In the genomic region with DNA sequence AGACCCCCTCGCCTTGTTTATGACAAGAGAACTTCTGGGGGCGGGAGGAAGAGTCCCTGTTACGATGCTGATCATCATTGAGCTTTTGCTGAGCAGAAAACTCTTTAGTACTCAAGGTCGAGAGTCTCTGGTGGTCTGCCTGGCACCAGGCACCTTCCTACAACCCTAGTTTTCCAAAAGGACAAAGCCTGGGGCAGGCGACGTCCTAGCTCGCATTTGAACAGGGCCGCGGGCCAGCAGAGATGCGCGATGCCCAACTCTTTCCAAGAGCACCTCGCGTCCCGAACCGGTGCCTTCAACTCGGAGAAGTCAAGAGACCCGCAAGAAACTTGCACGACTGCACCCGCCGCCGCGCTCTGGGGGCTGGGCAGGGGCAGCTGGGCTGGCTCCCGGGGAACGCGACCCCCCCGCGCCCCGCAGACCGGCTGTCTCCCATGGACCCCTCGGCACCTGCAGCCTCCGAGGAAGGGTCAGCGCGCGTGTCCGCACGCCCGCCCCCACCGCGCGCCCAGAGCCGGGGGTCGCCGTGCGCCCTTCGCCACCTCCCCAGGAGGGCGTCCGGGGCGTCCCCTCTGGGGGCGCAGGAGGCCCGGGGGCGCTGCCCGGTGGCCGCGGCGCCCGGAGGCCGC, we compare ENCODE assay signal across 8 cellular contexts. TPM values are rescaled to one million over a fixed set of nuclear protein-coding genes. Genes with fewer than 3 reads are reported as not detected.
DNase-seq lines count a peak whose midpoint lies in the region; ATAC-seq and TF ChIP-seq lines count a peak whose summit lies in the region.

No MANE protein-coding gene starts in this region.

- peak overlapping the region; percentile 74 for H3K27ac ChIP-seq in Panc1 (ENCODE audit: low read length)
- H3K27ac ChIP-seq in lung (ENCODE audit: low read depth in 1 of 2, low read length in 1 of 2): peak overlapping the region; percentile 45 to 76
- H3K27ac ChIP-seq in tibial nerve: peak overlapping the region in 2 of 4 donors; percentile 21 to 50

- no peak for TF ChIP-seq EP300 in tibial nerve (IDR thresholded peaks at IDR 0.05)

- H3K36me3 ChIP-seq in Panc1 (ENCODE audit: control insufficient read depth, insufficient read depth, low read length): no peaks in the 10 kb centered on the region; the same call in 1 of the 2 replicates
- H3K36me3 ChIP-seq in lung (ENCODE audit: control insufficient read depth in 2 of 2, insufficient read depth in 2 of 2, low read length in 2 of 2): no peaks in the 10 kb centered on the region
- no peaks in the 10 kb centered on the region for H3K36me3 ChIP-seq in tibial nerve

- peak overlapping the region; percentile 77 for H3K27ac Mint-ChIP-seq in activated CD4-positive, alpha-beta T cell treated with anti-CD3 and anti-CD28 coated beads for 36 hours
- peak overlapping the region; percentile 92 for H3K27ac Mint-ChIP-seq in dendritic cell treated with granulocyte-macrophage colony-stimulating factor and Interleukin-4, amounts not matched to agents 40 ng/mL and 50 ng/mL, for 4 days

- POLR2A ChIA-PET in activated CD4-positive, alpha-beta T cell treated with anti-CD3 and anti-CD28 coated beads for 36 hours (lab: Charles Lee): interaction anchor here (0.6 kb wide), 1 partner anchor 992 kb away, joined by 3 read pairs; no protein-coding TSS in a partner anchor
- POLR2A ChIA-PET in Panc1 (lab: Charles Lee): no interaction called here

- no peak for TF ChIP-seq POLR2A in tibial nerve (IDR thresholded peaks at IDR 0.05)

- H3K36me3 Mint-ChIP-seq in activated CD4-positive, alpha-beta T cell treated with anti-CD3 and anti-CD28 coated beads for 36 hours (ENCODE audit: low read depth): no peaks in the 10 kb centered on the region
- H3K36me3 Mint-ChIP-seq in dendritic cell treated with granulocyte-macrophage colony-stimulating factor and Interleukin-4, amounts not matched to agents 40 ng/mL and 50 ng/mL, for 4 days (ENCODE audit: low read depth): peaks cover 26% of the 10 kb centered on the region

- H3K9me3 Mint-ChIP-seq in activated CD4-positive, alpha-beta T cell treated with anti-CD3 and anti-CD28 coated beads for 36 hours (ENCODE audit: low read depth): no peaks in the 10 kb centered on the region
- H3K9me3 Mint-ChIP-seq in dendritic cell treated with granulocyte-macrophage colony-stimulating factor and Interleukin-4, amounts not matched to agents 40 ng/mL and 50 ng/mL, for 4 days: peaks cover 17% of the 10 kb centered on the region

- CTCF ChIA-PET in activated CD4-positive, alpha-beta T cell treated with anti-CD3 and anti-CD28 coated beads for 36 hours (lab: Charles Lee): interaction anchor here (0.6 to 0.9 kb wide), 2 partner anchors 9 to 140 kb away, joined by 3 to 4 read pairs; no protein-coding TSS in a partner anchor
- CTCF ChIA-PET in Panc1 (lab: Charles Lee): no interaction called here

- DNase-seq in activated CD4-positive, alpha-beta T cell treated with anti-CD3 and anti-CD28 coated beads for 36 hours: peak; percentile 34
- no peak for DNase-seq in activated CD4-positive, alpha-beta T cell treated with anti-CD3 and anti-CD28 coated beads for 4 hours
- DNase-seq in Panc1 (ENCODE audit: low read depth, low spot score) (no peak), lung (ENCODE audit: low spot score) (no peak), tibial nerve (ENCODE audit: low spot score in 2 of 2) (no peak)
- no peak for DNase-seq in stimulated activated naive CD4-positive, alpha-beta T cell treated with Interleukin-2 at 50 U/mL for 16 hours (lab: John Stamatoyannopoulos, UW)

- no peak for ATAC-seq in activated CD4-positive, alpha-beta T cell treated with anti-CD3 and anti-CD28 coated beads for 36 hours
- ATAC-seq in Panc1 (peak; percentile 47), lung (ENCODE audit: insufficient read depth, low FRiP score) (no peak), GM21390 (IDR thresholded peaks at IDR 0.05; ENCODE audit: unreplicated experiment) (no peak)

- 2% methylated on average over 44 to 57 of the region's 57 CpGs for WGBS in lung, 2 donors
- WGBS in tibial nerve, 2 donors: 1 to 3% methylated on average over 14 to 24 of the region's 57 CpGs

- peaks cover 13% of the 10 kb centered on the region for H3K27me3 Mint-ChIP-seq in activated CD4-positive, alpha-beta T cell treated with anti-CD3 and anti-CD28 coated beads for 36 hours
- peaks cover 36% of the 10 kb centered on the region for H3K27me3 Mint-ChIP-seq in dendritic cell treated with granulocyte-macrophage colony-stimulating factor and Interleukin-4, amounts not matched to agents 40 ng/mL and 50 ng/mL, for 4 days

- intact Hi-C loops in activated CD4-positive, alpha-beta T cell treated with anti-CD3 and anti-CD28 coated beads for 36 hours (cut with DNase I, micrococcal nuclease): no loop called here
- intact Hi-C loops in Panc1 (cut with micrococcal nuclease; ENCODE audit: unreplicated experiment): no loop called here
- intact Hi-C loops in dendritic cell treated with granulocyte-macrophage colony-stimulating factor and Interleukin-4, amounts not matched to agents 40 ng/mL and 50 ng/mL, for 4 days (cut with micrococcal nuclease): loop anchor here (5.0 kb wide), 1 partner anchor 104 kb away; a partner anchor contains a TSS

- H3K4me1 Mint-ChIP-seq in activated CD4-positive, alpha-beta T cell treated with anti-CD3 and anti-CD28 coated beads for 36 hours: peaks cover 5% of the 10 kb centered on the region
- peaks cover 25% of the 10 kb centered on the region for H3K4me1 Mint-ChIP-seq in dendritic cell treated with granulocyte-macrophage colony-stimulating factor and Interleukin-4, amounts not matched to agents 40 ng/mL and 50 ng/mL, for 4 days (ENCODE audit: low read depth)

- TF ChIP-seq CTCF in Panc1 (IDR thresholded peaks at IDR 0.05): no peak
- TF ChIP-seq CTCF in lung (IDR thresholded peaks at IDR 0.05; ENCODE audit: control extremely low read depth, extremely low read depth): no peak
- TF ChIP-seq CTCF in tibial nerve (IDR thresholded peaks at IDR 0.05): no peak

- H3K4me3 ChIP-seq in Panc1 (ENCODE audit: low read depth in 2 of 2, low read length in 2 of 2): peak overlapping the region; percentile 51 to 69
- peak overlapping the region; percentile 76 for H3K4me3 ChIP-seq in lung
- peak overlapping the region; percentile 37 to 81 (median 53) for H3K4me3 ChIP-seq in tibial nerve

- H3K4me3 Mint-ChIP-seq in activated CD4-positive, alpha-beta T cell treated with anti-CD3 and anti-CD28 coated beads for 36 hours: peak overlapping the region; percentile 85
- peak overlapping the region; percentile 96 for H3K4me3 Mint-ChIP-seq in dendritic cell treated with granulocyte-macrophage colony-stimulating factor and Interleukin-4, amounts not matched to agents 40 ng/mL and 50 ng/mL, for 4 days

- in situ Hi-C loops in Panc1 (cut with HindIII; ENCODE audit: low pct_unique_long_range_greater_than_20kb, low sequenced_read_pairs): no loop called here

- H3K27me3 ChIP-seq in Panc1 (ENCODE audit: control insufficient read depth, insufficient read depth, low read length) (no peaks in the 10 kb centered on the region), lung (ENCODE audit: control insufficient read depth, insufficient read depth) (no peaks in the 10 kb centered on the region), tibial nerve (no peaks in the 10 kb centered on the region)

- H3K4me1 ChIP-seq in Panc1 (ENCODE audit: control insufficient read depth, insufficient read depth, low read length) (peaks cover 11% of the 10 kb centered on the region), lung (ENCODE audit: control insufficient read depth in 2 of 2, insufficient read depth in 2 of 2, low read length in 2 of 2) (peaks cover 0 to 10% of the 10 kb centered on the region in 2 donors), tibial nerve (peaks cover 0 to 24% (median 12%) of the 10 kb centered on the region in 4 donors)

- H3K9me3 ChIP-seq in Panc1 (ENCODE audit: control insufficient read depth, insufficient read depth, low read depth, low read length) (no peaks in the 10 kb centered on the region), lung (ENCODE audit: control insufficient read depth in 2 of 2, insufficient read depth in 1 of 2, low read length in 1 of 2) (no peaks in the 10 kb centered on the region), tibial nerve (peaks cover 0 to 11% (median 0%) of the 10 kb centered on the region in 4 donors)

- no TSS peak for BruUV-seq in Panc1 (replicated peaks; lab: Mats Ljungman, UMichigan)

RNA-seq across cellular contexts. Expression of a gene that starts 0.4 kb away (rescaled TPM):
- total RNA-seq in activated CD4-positive, alpha-beta T cell treated with anti-CD3 and anti-CD28 coated beads for 36 hours: 1 to 10 TPM; 6.4 to 6.6 TPM
- total RNA-seq in Panc1 (2021; ENCODE audit: unreplicated experiment): 14.5 TPM
- polyA plus RNA-seq in Panc1 (2012; ENCODE audit: insufficient read length): 15.1 TPM
- 10 to 100 TPM; 13.2 to 21.2 TPM for total RNA-seq in lung
- 1 to 10 TPM; 3.4 to 4.5 TPM for polyA plus RNA-seq in lung
- total RNA-seq in tibial nerve: 10 to 100 TPM in 1 of 4 donors, 1 to 10 TPM in 3; 2.4 to 10.7 (median 5.1) TPM

RNA-seq across cellular contexts. Expression of a gene that starts 57.2 kb away (rescaled TPM):
- total RNA-seq in activated CD4-positive, alpha-beta T cell treated with anti-CD3 and anti-CD28 coated beads for 36 hours: 10 to 100 TPM; 17.7 to 26.4 TPM
- 124 TPM for total RNA-seq in Panc1 (2021; ENCODE audit: unreplicated experiment)
- 115 TPM for polyA plus RNA-seq in Panc1 (2012; ENCODE audit: insufficient read length)
- 10 to 100 TPM; 47.0 to 58.8 TPM for total RNA-seq in lung
- polyA plus RNA-seq in lung: 10 to 100 TPM; 29.1 to 30.5 TPM
- 10 to 100 TPM; 22.1 to 57.0 (median 27.1) TPM for total RNA-seq in tibial nerve
